Comparison of ENCODE assay signal across 1 cellular context in the genomic region with DNA sequence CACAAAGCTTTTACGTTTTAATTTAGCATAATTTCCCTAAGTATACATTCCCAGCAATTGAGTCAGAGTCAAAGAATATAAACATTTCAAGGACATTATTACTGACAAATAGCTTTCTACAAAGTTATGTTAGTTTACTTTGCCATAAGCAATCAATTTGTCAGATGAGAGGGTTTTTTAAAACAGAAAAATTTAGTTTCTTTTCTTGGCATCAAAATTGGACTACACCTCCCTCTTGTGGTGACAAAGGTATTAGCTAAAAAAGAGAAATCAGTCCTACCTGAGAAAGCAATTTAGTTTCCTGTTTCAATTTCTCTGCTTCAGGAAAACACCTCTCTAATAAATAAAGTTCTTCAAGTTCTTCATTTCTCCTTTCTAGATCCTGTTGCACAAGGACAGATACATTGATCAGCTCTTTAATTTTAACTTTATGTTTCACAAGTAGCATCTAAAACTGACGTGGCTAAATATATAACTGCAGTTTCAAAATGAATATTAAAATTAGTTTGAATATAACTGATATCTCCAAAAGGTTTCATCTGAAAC.
TF ChIP-seq lines count a peak whose summit lies in the region.

No MANE protein-coding gene starts in this region.

TF ChIP-seq in GM12878, 131 proteins besides CTCF, POLR2A, EP300 and RAD21 (continues in another document):
- TF ChIP-seq, protein P1, sequence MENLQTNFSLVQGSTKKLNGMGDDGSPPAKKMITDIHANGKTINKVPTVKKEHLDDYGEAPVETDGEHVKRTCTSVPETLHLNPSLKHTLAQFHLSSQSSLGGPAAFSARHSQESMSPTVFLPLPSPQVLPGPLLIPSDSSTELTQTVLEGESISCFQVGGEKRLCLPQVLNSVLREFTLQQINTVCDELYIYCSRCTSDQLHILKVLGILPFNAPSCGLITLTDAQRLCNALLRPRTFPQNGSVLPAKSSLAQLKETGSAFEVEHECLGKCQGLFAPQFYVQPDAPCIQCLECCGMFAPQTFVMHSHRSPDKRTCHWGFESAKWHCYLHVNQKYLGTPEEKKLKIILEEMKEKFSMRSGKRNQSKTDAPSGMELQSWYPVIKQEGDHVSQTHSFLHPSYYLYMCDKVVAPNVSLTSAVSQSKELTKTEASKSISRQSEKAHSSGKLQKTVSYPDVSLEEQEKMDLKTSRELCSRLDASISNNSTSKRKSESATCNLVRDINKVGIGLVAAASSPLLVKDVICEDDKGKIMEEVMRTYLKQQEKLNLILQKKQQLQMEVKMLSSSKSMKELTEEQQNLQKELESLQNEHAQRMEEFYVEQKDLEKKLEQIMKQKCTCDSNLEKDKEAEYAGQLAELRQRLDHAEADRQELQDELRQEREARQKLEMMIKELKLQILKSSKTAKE (IDR thresholded peaks at IDR 0.05; ENCODE audit: low read depth, poor library complexity, severe bottlenecking): no peak
- TF ChIP-seq, protein P2, sequence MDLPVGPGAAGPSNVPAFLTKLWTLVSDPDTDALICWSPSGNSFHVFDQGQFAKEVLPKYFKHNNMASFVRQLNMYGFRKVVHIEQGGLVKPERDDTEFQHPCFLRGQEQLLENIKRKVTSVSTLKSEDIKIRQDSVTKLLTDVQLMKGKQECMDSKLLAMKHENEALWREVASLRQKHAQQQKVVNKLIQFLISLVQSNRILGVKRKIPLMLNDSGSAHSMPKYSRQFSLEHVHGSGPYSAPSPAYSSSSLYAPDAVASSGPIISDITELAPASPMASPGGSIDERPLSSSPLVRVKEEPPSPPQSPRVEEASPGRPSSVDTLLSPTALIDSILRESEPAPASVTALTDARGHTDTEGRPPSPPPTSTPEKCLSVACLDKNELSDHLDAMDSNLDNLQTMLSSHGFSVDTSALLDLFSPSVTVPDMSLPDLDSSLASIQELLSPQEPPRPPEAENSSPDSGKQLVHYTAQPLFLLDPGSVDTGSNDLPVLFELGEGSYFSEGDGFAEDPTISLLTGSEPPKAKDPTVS (IDR thresholded peaks at IDR 0.05; ENCODE audit: low read depth, low read length): no peak
- TF ChIP-seq, protein P3, sequence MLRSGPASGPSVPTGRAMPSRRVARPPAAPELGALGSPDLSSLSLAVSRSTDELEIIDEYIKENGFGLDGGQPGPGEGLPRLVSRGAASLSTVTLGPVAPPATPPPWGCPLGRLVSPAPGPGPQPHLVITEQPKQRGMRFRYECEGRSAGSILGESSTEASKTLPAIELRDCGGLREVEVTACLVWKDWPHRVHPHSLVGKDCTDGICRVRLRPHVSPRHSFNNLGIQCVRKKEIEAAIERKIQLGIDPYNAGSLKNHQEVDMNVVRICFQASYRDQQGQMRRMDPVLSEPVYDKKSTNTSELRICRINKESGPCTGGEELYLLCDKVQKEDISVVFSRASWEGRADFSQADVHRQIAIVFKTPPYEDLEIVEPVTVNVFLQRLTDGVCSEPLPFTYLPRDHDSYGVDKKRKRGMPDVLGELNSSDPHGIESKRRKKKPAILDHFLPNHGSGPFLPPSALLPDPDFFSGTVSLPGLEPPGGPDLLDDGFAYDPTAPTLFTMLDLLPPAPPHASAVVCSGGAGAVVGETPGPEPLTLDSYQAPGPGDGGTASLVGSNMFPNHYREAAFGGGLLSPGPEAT (IDR thresholded peaks at IDR 0.05; ENCODE audit: low read depth): no peak
- TF ChIP-seq, protein P4, sequence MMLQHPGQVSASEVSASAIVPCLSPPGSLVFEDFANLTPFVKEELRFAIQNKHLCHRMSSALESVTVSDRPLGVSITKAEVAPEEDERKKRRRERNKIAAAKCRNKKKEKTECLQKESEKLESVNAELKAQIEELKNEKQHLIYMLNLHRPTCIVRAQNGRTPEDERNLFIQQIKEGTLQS (IDR thresholded peaks at IDR 0.05; ENCODE audit: borderline replicate concordance, extremely low read depth, low read depth, low read length): no peak
- 0 out of 2 replicates have a peak, but pooled peaks have one; percentile 69 for TF ChIP-seq MEF2A (IDR thresholded peaks at IDR 0.05; ENCODE audit: insufficient read depth, low read depth, low read length)
- TF ChIP-seq, protein P5, sequence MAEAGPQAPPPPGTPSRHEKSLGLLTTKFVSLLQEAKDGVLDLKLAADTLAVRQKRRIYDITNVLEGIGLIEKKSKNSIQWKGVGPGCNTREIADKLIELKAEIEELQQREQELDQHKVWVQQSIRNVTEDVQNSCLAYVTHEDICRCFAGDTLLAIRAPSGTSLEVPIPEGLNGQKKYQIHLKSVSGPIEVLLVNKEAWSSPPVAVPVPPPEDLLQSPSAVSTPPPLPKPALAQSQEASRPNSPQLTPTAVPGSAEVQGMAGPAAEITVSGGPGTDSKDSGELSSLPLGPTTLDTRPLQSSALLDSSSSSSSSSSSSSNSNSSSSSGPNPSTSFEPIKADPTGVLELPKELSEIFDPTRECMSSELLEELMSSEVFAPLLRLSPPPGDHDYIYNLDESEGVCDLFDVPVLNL (IDR thresholded peaks at IDR 0.05; ENCODE audit: low read depth, low read length): no peak
- TF ChIP-seq, protein P6, sequence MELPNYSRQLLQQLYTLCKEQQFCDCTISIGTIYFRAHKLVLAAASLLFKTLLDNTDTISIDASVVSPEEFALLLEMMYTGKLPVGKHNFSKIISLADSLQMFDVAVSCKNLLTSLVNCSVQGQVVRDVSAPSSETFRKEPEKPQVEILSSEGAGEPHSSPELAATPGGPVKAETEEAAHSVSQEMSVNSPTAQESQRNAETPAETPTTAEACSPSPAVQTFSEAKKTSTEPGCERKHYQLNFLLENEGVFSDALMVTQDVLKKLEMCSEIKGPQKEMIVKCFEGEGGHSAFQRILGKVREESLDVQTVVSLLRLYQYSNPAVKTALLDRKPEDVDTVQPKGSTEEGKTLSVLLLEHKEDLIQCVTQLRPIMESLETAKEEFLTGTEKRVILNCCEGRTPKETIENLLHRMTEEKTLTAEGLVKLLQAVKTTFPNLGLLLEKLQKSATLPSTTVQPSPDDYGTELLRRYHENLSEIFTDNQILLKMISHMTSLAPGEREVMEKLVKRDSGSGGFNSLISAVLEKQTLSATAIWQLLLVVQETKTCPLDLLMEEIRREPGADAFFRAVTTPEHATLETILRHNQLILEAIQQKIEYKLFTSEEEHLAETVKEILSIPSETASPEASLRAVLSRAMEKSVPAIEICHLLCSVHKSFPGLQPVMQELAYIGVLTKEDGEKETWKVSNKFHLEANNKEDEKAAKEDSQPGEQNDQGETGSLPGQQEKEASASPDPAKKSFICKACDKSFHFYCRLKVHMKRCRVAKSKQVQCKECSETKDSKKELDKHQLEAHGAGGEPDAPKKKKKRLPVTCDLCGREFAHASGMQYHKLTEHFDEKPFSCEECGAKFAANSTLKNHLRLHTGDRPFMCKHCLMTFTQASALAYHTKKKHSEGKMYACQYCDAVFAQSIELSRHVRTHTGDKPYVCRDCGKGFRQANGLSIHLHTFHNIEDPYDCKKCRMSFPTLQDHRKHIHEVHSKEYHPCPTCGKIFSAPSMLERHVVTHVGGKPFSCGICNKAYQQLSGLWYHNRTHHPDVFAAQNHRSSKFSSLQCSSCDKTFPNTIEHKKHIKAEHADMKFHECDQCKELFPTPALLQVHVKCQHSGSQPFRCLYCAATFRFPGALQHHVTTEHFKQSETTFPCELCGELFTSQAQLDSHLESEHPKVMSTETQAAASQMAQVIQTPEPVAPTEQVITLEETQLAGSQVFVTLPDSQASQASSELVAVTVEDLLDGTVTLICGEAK (IDR thresholded peaks at IDR 0.05; ENCODE audit: borderline replicate concordance): peak; percentile 54; the same call in 1 of the 2 replicates
- TF ChIP-seq ETV6 (conservative IDR thresholded peaks at IDR 0.05 in 1 of 2, IDR thresholded peaks at IDR 0.05 in 1 of 2; ENCODE audit: borderline replicate concordance in 1 of 2, low read depth in 1 of 2): peak in 1 of 2 experiments; percentile 72; a peak in 1 of 4 replicates
- no peak for TF ChIP-seq ZNF622 (IDR thresholded peaks at IDR 0.05)
- no peak for TF ChIP-seq NFYA (IDR thresholded peaks at IDR 0.05; ENCODE audit: borderline replicate concordance, low read depth, low read length)
- no peak for TF ChIP-seq GATAD2B (conservative IDR thresholded peaks at IDR 0.05; ENCODE audit: low read depth)
- TF ChIP-seq, protein P7, sequence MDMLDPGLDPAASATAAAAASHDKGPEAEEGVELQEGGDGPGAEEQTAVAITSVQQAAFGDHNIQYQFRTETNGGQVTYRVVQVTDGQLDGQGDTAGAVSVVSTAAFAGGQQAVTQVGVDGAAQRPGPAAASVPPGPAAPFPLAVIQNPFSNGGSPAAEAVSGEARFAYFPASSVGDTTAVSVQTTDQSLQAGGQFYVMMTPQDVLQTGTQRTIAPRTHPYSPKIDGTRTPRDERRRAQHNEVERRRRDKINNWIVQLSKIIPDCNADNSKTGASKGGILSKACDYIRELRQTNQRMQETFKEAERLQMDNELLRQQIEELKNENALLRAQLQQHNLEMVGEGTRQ (IDR thresholded peaks at IDR 0.05; ENCODE audit: borderline replicate concordance, low read depth, low read length): no peak
- no peak for TF ChIP-seq SRF (IDR thresholded peaks at IDR 0.05; ENCODE audit: low read depth in 2 of 2, low read length in 2 of 2)
- TF ChIP-seq, protein P8, sequence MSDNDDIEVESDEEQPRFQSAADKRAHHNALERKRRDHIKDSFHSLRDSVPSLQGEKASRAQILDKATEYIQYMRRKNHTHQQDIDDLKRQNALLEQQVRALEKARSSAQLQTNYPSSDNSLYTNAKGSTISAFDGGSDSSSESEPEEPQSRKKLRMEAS (IDR thresholded peaks at IDR 0.05; ENCODE audit: low read depth, low read length): no peak
- TF ChIP-seq KDM1A (IDR thresholded peaks at IDR 0.05; ENCODE audit: borderline replicate concordance): no peak
- TF ChIP-seq, protein P9, sequence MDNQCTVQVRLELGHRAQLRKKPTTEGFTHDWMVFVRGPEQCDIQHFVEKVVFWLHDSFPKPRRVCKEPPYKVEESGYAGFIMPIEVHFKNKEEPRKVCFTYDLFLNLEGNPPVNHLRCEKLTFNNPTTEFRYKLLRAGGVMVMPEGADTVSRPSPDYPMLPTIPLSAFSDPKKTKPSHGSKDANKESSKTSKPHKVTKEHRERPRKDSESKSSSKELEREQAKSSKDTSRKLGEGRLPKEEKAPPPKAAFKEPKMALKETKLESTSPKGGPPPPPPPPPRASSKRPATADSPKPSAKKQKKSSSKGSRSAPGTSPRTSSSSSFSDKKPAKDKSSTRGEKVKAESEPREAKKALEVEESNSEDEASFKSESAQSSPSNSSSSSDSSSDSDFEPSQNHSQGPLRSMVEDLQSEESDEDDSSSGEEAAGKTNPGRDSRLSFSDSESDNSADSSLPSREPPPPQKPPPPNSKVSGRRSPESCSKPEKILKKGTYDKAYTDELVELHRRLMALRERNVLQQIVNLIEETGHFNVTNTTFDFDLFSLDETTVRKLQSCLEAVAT (IDR thresholded peaks at IDR 0.05): no peak
- TF ChIP-seq, protein P10, sequence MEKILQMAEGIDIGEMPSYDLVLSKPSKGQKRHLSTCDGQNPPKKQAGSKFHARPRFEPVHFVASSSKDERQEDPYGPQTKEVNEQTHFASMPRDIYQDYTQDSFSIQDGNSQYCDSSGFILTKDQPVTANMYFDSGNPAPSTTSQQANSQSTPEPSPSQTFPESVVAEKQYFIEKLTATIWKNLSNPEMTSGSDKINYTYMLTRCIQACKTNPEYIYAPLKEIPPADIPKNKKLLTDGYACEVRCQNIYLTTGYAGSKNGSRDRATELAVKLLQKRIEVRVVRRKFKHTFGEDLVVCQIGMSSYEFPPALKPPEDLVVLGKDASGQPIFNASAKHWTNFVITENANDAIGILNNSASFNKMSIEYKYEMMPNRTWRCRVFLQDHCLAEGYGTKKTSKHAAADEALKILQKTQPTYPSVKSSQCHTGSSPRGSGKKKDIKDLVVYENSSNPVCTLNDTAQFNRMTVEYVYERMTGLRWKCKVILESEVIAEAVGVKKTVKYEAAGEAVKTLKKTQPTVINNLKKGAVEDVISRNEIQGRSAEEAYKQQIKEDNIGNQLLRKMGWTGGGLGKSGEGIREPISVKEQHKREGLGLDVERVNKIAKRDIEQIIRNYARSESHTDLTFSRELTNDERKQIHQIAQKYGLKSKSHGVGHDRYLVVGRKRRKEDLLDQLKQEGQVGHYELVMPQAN (conservative IDR thresholded peaks at IDR 0.05): no peak
- no peak for TF ChIP-seq EGR1 (IDR thresholded peaks at IDR 0.05; ENCODE audit: borderline replicate concordance in 1 of 2, low read depth in 2 of 2, low read length in 2 of 2)
- peak; percentile 14; the same call in 1 of the 2 replicates for TF ChIP-seq CBX5 (IDR thresholded peaks at IDR 0.05; ENCODE audit: low read depth)
- no peak for TF ChIP-seq BACH1 (IDR thresholded peaks at IDR 0.05; ENCODE audit: borderline replicate concordance)
- TF ChIP-seq SP1 (IDR thresholded peaks at IDR 0.05; ENCODE audit: low read depth, low read length): no peak
- TF ChIP-seq, protein P11, sequence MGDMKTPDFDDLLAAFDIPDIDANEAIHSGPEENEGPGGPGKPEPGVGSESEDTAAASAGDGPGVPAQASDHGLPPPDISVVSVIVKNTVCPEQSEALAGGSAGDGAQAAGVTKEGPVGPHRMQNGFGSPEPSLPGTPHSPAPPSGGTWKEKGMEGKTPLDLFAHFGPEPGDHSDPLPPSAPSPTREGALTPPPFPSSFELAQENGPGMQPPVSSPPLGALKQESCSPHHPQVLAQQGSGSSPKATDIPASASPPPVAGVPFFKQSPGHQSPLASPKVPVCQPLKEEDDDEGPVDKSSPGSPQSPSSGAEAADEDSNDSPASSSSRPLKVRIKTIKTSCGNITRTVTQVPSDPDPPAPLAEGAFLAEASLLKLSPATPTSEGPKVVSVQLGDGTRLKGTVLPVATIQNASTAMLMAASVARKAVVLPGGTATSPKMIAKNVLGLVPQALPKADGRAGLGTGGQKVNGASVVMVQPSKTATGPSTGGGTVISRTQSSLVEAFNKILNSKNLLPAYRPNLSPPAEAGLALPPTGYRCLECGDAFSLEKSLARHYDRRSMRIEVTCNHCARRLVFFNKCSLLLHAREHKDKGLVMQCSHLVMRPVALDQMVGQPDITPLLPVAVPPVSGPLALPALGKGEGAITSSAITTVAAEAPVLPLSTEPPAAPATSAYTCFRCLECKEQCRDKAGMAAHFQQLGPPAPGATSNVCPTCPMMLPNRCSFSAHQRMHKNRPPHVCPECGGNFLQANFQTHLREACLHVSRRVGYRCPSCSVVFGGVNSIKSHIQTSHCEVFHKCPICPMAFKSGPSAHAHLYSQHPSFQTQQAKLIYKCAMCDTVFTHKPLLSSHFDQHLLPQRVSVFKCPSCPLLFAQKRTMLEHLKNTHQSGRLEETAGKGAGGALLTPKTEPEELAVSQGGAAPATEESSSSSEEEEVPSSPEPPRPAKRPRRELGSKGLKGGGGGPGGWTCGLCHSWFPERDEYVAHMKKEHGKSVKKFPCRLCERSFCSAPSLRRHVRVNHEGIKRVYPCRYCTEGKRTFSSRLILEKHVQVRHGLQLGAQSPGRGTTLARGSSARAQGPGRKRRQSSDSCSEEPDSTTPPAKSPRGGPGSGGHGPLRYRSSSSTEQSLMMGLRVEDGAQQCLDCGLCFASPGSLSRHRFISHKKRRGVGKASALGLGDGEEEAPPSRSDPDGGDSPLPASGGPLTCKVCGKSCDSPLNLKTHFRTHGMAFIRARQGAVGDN (IDR thresholded peaks at IDR 0.05): no peak
- TF ChIP-seq, protein P12, sequence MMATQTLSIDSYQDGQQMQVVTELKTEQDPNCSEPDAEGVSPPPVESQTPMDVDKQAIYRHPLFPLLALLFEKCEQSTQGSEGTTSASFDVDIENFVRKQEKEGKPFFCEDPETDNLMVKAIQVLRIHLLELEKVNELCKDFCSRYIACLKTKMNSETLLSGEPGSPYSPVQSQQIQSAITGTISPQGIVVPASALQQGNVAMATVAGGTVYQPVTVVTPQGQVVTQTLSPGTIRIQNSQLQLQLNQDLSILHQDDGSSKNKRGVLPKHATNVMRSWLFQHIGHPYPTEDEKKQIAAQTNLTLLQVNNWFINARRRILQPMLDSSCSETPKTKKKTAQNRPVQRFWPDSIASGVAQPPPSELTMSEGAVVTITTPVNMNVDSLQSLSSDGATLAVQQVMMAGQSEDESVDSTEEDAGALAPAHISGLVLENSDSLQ (IDR thresholded peaks at IDR 0.05): no peak
- TF ChIP-seq CBX3 (IDR thresholded peaks at IDR 0.05; ENCODE audit: borderline replicate concordance, low read depth): no peak
- no peak for TF ChIP-seq SIN3A (IDR thresholded peaks at IDR 0.05; ENCODE audit: low read depth, low read length)
- TF ChIP-seq EZH2 (IDR thresholded peaks at IDR 0.05; ENCODE audit: borderline replicate concordance, control insufficient read depth, low read depth, low read length): no peak
